Comparison of ENCODE assay signal across 10 cellular contexts in the genomic region with DNA sequence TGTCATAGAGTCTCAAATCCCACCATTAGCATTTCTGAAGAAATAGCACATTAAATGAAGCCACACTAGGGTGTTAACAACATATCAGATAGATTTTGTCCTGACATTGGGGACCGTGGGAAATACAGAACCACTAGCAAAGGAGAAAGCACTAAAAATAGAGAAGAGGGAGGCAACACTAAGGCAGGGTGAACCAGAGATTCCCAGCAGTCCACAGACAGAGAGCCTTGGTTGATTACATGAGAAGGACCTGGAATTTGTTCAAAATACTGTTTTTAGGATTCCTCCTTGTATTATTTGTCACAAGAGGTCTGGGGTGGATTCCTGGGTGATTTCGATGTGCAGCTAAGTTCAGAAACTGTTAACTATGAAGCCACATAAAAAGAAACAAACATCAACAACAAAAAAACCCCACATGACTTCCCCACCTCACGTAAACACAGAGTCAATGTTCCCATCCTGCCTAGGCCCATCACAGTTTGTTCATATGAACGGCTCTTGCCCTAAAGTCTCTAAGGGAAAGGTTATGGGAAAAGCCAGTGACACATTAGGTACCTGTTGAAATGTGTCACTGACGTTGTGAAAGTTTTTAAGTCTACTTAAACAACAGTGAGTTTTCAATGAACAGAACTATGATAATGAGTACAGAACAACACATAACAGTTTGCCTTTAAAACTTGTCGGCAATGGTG. TPM values are rescaled to one million over a fixed set of nuclear protein-coding genes. Genes with fewer than 3 reads are reported as not detected.
DNase-seq lines count a peak whose midpoint lies in the region; ATAC-seq and TF ChIP-seq lines count a peak whose summit lies in the region.
"Had no signal": no experiment of that assay in that cellular context is flagged by ENCODE, and none has a peak within 500 bp of the region (broad histone marks: within the 10 kb centered on the region; RNA-seq: fewer than 3 reads in every experiment).

No MANE protein-coding gene starts in this region.

- peak; percentile 71 for ATAC-seq in GM21360 (IDR thresholded peaks at IDR 0.05; ENCODE audit: unreplicated experiment)
- peak; percentile 56 for ATAC-seq in HG03135 (IDR thresholded peaks at IDR 0.05; ENCODE audit: unreplicated experiment)
- ATAC-seq: A549 had no signal

- H3K9me3 Mint-ChIP-seq in activated CD4-positive, alpha-beta T cell treated with anti-CD3 and anti-CD28 coated beads, Interleukin-2, amount 10 ng/mL, durations not matched to agents 7 days and 5 days = no peaks in the 10 kb centered on the region

- no peak overlapping the region for H3K4me3 ChIP-seq in uterus
- H3K4me3 ChIP-seq: A549 had no signal

- intact Hi-C loops in uterus (cut with DNase I; ENCODE audit: low total_unique reads) = no loop called here

- H3K4me3 Mint-ChIP-seq in activated CD4-positive, alpha-beta T cell treated with anti-CD3 and anti-CD28 coated beads, Interleukin-2, amount 10 ng/mL, durations not matched to agents 7 days and 5 days = no peak overlapping the region

- H3K4me1 Mint-ChIP-seq in activated CD4-positive, alpha-beta T cell treated with anti-CD3 and anti-CD28 coated beads, Interleukin-2, amount 10 ng/mL, durations not matched to agents 7 days and 5 days = peaks cover 11% of the 10 kb centered on the region

- CTCF ChIA-PET in activated CD4-positive, alpha-beta T cell treated with anti-CD3 and anti-CD28 coated beads, Interleukin-2, amount 10 ng/mL, durations not matched to agents 7 days and 5 days (lab: Charles Lee) = interaction anchor here (1.2 kb wide), 1 partner anchor 9 kb away, joined by 3 read pairs; no protein-coding TSS in a partner anchor

- no peak for TF ChIP-seq POLR2A in uterus (IDR thresholded peaks at IDR 0.05)

- no peaks in the 10 kb centered on the region for H3K27me3 Mint-ChIP-seq in activated CD4-positive, alpha-beta T cell treated with anti-CD3 and anti-CD28 coated beads, Interleukin-2, amount 10 ng/mL, durations not matched to agents 7 days and 5 days

- no peaks in the 10 kb centered on the region for H3K27me3 ChIP-seq in uterus

- POLR2A ChIA-PET in activated CD4-positive, alpha-beta T cell treated with anti-CD3 and anti-CD28 coated beads, Interleukin-2, amount 10 ng/mL, durations not matched to agents 7 days and 5 days (lab: Charles Lee) = no interaction called here

- H3K27ac Mint-ChIP-seq in activated CD4-positive, alpha-beta T cell treated with anti-CD3 and anti-CD28 coated beads, Interleukin-2, amount 10 ng/mL, durations not matched to agents 7 days and 5 days = peak overlapping the region; percentile 12

- no peaks in the 10 kb centered on the region for H3K4me1 ChIP-seq in uterus
- H3K4me1 ChIP-seq: A549 had no signal

- no peak overlapping the region for H3K27ac ChIP-seq in uterus
- H3K27ac ChIP-seq: A549 had no signal

- H3K36me3 ChIP-seq in uterus = no peaks in the 10 kb centered on the region

- no peaks in the 10 kb centered on the region for H3K36me3 Mint-ChIP-seq in activated CD4-positive, alpha-beta T cell treated with anti-CD3 and anti-CD28 coated beads, Interleukin-2, amount 10 ng/mL, durations not matched to agents 7 days and 5 days (ENCODE audit: low read depth)

- DNase-seq in activated CD4-positive, alpha-beta T cell treated with anti-CD3 and anti-CD28 coated beads, Interleukin-2, amount 10 ng/mL, durations not matched to agents 7 days and 5 days = no peak
- DNase-seq in activated CD4-positive, alpha-beta T cell treated with anti-CD3 and anti-CD28 coated beads for 48 hours = no peak
- peak; percentile 25 for DNase-seq in myocyte (ENCODE audit: low read depth)
- no peak for DNase-seq in uterus
- DNase-seq in COLO829 (ENCODE audit: low spot score) = no peak
- DNase-seq in NCI-H1092 (lab: John Stamatoyannopoulos, UW) = no peak
- DNase-seq: stimulated activated CD4-positive, alpha-beta T cell treated with anti-CD3 and anti-CD28 coated beads, Interleukin-12 subunit alpha, Interleukin-12 subunit beta, amount 100 ng/mL, for 4 hours had no signal

- TF ChIP-seq CTCF in uterus (IDR thresholded peaks at IDR 0.05) = no peak

- H3K9me3 ChIP-seq in uterus = no peaks in the 10 kb centered on the region
- H3K9me3 ChIP-seq: A549 had no signal

RNA-seq across cellular contexts. Expression of gene GRSF1, which starts 23.6 kb away (rescaled TPM):
- total RNA-seq in activated CD4-positive, alpha-beta T cell treated with anti-CD3 and anti-CD28 coated beads, Interleukin-2, amount 10 ng/mL, durations not matched to agents 7 days and 5 days = 10 to 100 TPM; 65.2 to 76.8 TPM
- total RNA-seq in myocyte (194 and 204 TPM in 2 replicates), uterus (10 to 100 TPM; 25.4 to 82.0 (median 37.1) TPM)
- polyA plus RNA-seq in myocyte (2012) = 75.9 TPM

RNA-seq across cellular contexts. Expression of gene MOB1B, which starts 38.9 kb away (rescaled TPM):
- total RNA-seq in activated CD4-positive, alpha-beta T cell treated with anti-CD3 and anti-CD28 coated beads, Interleukin-2, amount 10 ng/mL, durations not matched to agents 7 days and 5 days = 10 to 100 TPM; 14.5 to 18.1 TPM
- total RNA-seq in myocyte (59.6 and 65.1 TPM in 2 replicates), uterus (10 to 100 TPM in 3 of 4 donors, 1 to 10 TPM in 1; 10.0 to 42.1 (median 16.5) TPM)
- 12.9 TPM for polyA plus RNA-seq in myocyte (2012)
